ENCODE assay signal across 14 cellular contexts in the genomic region with DNA sequence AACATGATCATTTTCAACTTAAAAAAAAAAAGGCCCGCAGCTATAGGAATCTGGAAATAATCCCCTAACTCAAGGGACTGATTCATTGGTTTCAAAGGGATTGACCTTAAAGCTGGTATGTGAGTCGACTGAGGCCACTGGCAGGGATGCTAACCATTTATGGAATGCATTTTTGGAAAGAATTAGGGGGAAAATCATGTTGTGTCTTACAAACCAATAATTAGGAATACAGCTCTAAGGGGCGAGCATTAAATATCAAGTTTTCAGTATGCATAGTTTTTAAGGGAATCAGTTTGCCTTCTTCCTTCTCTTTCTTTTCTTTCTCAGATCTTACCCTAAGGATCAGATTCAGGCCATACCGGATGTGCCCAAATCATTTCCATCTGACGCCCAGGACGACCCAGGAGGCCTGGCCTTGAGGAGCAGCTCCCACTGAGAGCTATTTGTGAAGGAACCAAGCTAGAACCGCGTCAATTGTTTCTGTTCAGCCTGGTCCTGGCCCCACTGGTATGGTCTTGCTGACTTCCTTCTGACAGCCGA. TPM values are rescaled to one million over a fixed set of nuclear protein-coding genes. Genes with fewer than 3 reads are reported as not detected.
A peak's percentile ranks its signal among the peaks of the same experiment; 100 is the strongest.
DNase-seq lines count a peak whose midpoint lies in the region; ATAC-seq and TF ChIP-seq lines count a peak whose summit lies in the region.
"Had no signal": no experiment of that assay in that cellular context is flagged by ENCODE, and none has a peak within 500 bp of the region (broad histone marks: within the 10 kb centered on the region; RNA-seq: fewer than 3 reads in every experiment).

No MANE protein-coding gene starts in this region.

- peak; percentile 86 for DNase-seq in COLO829 (ENCODE audit: low spot score)
- DNase-seq in amniotic stem cell (lab: John Stamatoyannopoulos, UW): peak; percentile 65
- DNase-seq in smooth muscle cell (lab: John Stamatoyannopoulos, UW; ENCODE audit: unreplicated experiment): no peak
- no peak for DNase-seq in mucosa of gallbladder (ENCODE audit: low spot score)
- DNase-seq in islet precursor cell: no peak
- no peak for DNase-seq in mesenteric fat pad (ENCODE audit: low spot score)
- DNase-seq: activated CD8-positive, alpha-beta memory T cell treated with anti-CD3 and anti-CD28 coated beads, Interleukin-2, amount 50 U/mL, for 48 hours; activated naive CD8-positive, alpha-beta T cell treated with anti-CD3 and anti-CD28 coated beads for 36 hours; GF-D8; naive B cell; WERI-Rb-1 had no signal

- H3F3A ChIP-seq in smooth muscle cell (ENCODE audit: low read depth): peaks cover 50% of the 10 kb centered on the region

- H3K27ac ChIP-seq in gastroesophageal sphincter: peak overlapping the region in 3 of 4 donors; percentile 44 to 58 (median 57)
- H3K27ac ChIP-seq in smooth muscle cell (ENCODE audit: low read depth): peak overlapping the region; percentile 85
- H3K27ac ChIP-seq: C4-2B, WERI-Rb-1 had no signal

- WGBS in gastroesophageal sphincter (ENCODE audit: low coverage in 1 of 2), 2 donors: 59 to 66% methylated on average over 9 of the region's 9 CpGs
- 32% methylated on average over 9 of the region's 9 CpGs for WGBS in smooth muscle cell (ENCODE audit: low lambda C conversion rate)

- ATAC-seq in gastroesophageal sphincter (no peak), HG02588 (IDR thresholded peaks at IDR 0.05; ENCODE audit: unreplicated experiment) (no peak)

- no peak for TF ChIP-seq CTCF in gastroesophageal sphincter (IDR thresholded peaks at IDR 0.05)
- TF ChIP-seq CTCF in smooth muscle cell (IDR thresholded peaks at IDR 0.05; ENCODE audit: borderline replicate concordance, insufficient read depth, poor library complexity, severe bottlenecking): no peak

- peak overlapping the region; percentile 24 for H3K9ac ChIP-seq in smooth muscle cell (ENCODE audit: low read depth)

- H3K4me3 ChIP-seq in gastroesophageal sphincter: no peak overlapping the region
- no peak overlapping the region for H3K4me3 ChIP-seq in smooth muscle cell

- no peak for TF ChIP-seq EP300 in gastroesophageal sphincter (IDR thresholded peaks at IDR 0.05)

- peak overlapping the region; percentile 36 for H3K4me2 ChIP-seq in smooth muscle cell

- no peaks in the 10 kb centered on the region for H3K79me2 ChIP-seq in smooth muscle cell (ENCODE audit: low read depth)

- no peaks in the 10 kb centered on the region for H4K20me1 ChIP-seq in smooth muscle cell (ENCODE audit: low read depth)

- H2AFZ ChIP-seq in smooth muscle cell (ENCODE audit: low read depth): no peak overlapping the region

- H3K36me3 ChIP-seq in gastroesophageal sphincter (no peaks in the 10 kb centered on the region), smooth muscle cell (ENCODE audit: low read depth) (no peaks in the 10 kb centered on the region)
- H3K36me3 ChIP-seq: WERI-Rb-1 had no signal

- TF ChIP-seq POLR2A in gastroesophageal sphincter (IDR thresholded peaks at IDR 0.05): no peak

- H3K27me3 ChIP-seq in gastroesophageal sphincter: no peaks in the 10 kb centered on the region
- no peaks in the 10 kb centered on the region for H3K27me3 ChIP-seq in smooth muscle cell (ENCODE audit: low read depth)

- H3K9me3 ChIP-seq in gastroesophageal sphincter (no peaks in the 10 kb centered on the region), smooth muscle cell (replicated peaks; ENCODE audit: low read depth) (no peaks in the 10 kb centered on the region)

- H3K4me1 ChIP-seq in gastroesophageal sphincter (peaks cover 0 to 68% (median 13%) of the 10 kb centered on the region in 3 donors), smooth muscle cell (ENCODE audit: low read depth) (peaks cover 22% of the 10 kb centered on the region)

RNA-seq across cellular contexts. Expression of gene BPGM, which starts 48.7 kb away (rescaled TPM):
- total RNA-seq in gastroesophageal sphincter: 10 to 100 TPM; 16.0 to 35.6 (median 29.6) TPM
- total RNA-seq in smooth muscle cell: 65.1 and 73.2 TPM in 2 replicates
- 53.8 and 76.9 TPM in 2 replicates for polyA plus RNA-seq in smooth muscle cell
- total RNA-seq in mucosa of gallbladder: 12.7 TPM
- total RNA-seq in mesenteric fat pad: 12.4 TPM

Comparison
In these comparisons a context has a peak if more than half of its experiments do, and no peak if none do; other contexts are left out.
1. DNase-seq: peak in COLO829 (single experiment) and amniotic stem cell (single experiment); none in smooth muscle cell (single experiment), mucosa of gallbladder (single experiment), islet precursor cell (single experiment) and mesenteric fat pad (single experiment).